ENCODE assay signal across 12 cellular contexts in genomic region chr5:1133510-1134255, GRCh38. TPM values are rescaled to one million over a fixed set of nuclear protein-coding genes. Genes with fewer than 3 reads are reported as not detected.
DNase-seq lines count a peak whose midpoint lies in the region; ATAC-seq and TF ChIP-seq lines count a peak whose summit lies in the region.
"Had no signal": no experiment of that assay in that cellular context is flagged by ENCODE, and none has a peak within 500 bp of the region (broad histone marks: within the 10 kb centered on the region; RNA-seq: fewer than 3 reads in every experiment).

No MANE protein-coding gene starts in this region.

- H3K27ac ChIP-seq in BLaER1 (peak overlapping the region; percentile 93), right lobe of liver (no peak overlapping the region)
- H3K27ac ChIP-seq: parathyroid adenoma, upper lobe of left lung had no signal

- H3K4me1 ChIP-seq in BLaER1 (peaks cover 100% of the 10 kb centered on the region), right lobe of liver (peaks cover 0 to 12% (median 4%) of the 10 kb centered on the region in 4 donors)
- H3K4me1 ChIP-seq: parathyroid adenoma had no signal

- no peak for TF ChIP-seq POLR2A in right lobe of liver (IDR thresholded peaks at IDR 0.05)

- H3K9me3 ChIP-seq in BLaER1 (no peaks in the 10 kb centered on the region), right lobe of liver (no peaks in the 10 kb centered on the region)
- H3K9me3 ChIP-seq: upper lobe of left lung had no signal

- TF ChIP-seq CTCF in choroid plexus epithelial cell (conservative IDR thresholded peaks at IDR 0.05; ENCODE audit: low read depth, low read length) (no peak), right lobe of liver (IDR thresholded peaks at IDR 0.05) (no peak)

- peak; percentile 40 for ATAC-seq in GM19397 (IDR thresholded peaks at IDR 0.05; ENCODE audit: unreplicated experiment)
- ATAC-seq in HG03354 (IDR thresholded peaks at IDR 0.05; ENCODE audit: poor library complexity, severe bottlenecking, unreplicated experiment), result peak; percentile 39
- ATAC-seq in right lobe of liver, result no peak

- H3K36me3 ChIP-seq in BLaER1, result no peaks in the 10 kb centered on the region
- H3K36me3 ChIP-seq in right lobe of liver, result no peaks in the 10 kb centered on the region
- H3K36me3 ChIP-seq: upper lobe of left lung had no signal

- H3K4me3 ChIP-seq in BLaER1 (0 out of 2 replicates have a peak overlapping the region, but pooled peaks have one; percentile 40), choroid plexus epithelial cell (ENCODE audit: low read depth, low read length) (no peak overlapping the region), right lobe of liver (no peak overlapping the region)
- H3K4me3 ChIP-seq: upper lobe of left lung had no signal

- WGBS in right lobe of liver (ENCODE audit: insufficient coverage, low coverage, low lambda C conversion rate, missing lambda C conversion rate), result 55% methylated on average over 4 of the region's 18 CpGs

- DNase-seq in choroid plexus epithelial cell (ENCODE audit: low read depth) (peak; percentile 26), DMS53 (lab: John Stamatoyannopoulos, UW) (no peak), midbrain (lab: John Stamatoyannopoulos, UW) (no peak), right lobe of liver (no peak), NCI-H1694 (lab: John Stamatoyannopoulos, UW) (no peak)
- DNase-seq: activated naive CD4-positive, alpha-beta T cell; NCI-H774; upper lobe of left lung had no signal

- H4K20me1 ChIP-seq in BLaER1, result no peaks in the 10 kb centered on the region

- no peaks in the 10 kb centered on the region for H3K27me3 ChIP-seq in BLaER1
- no peaks in the 10 kb centered on the region for H3K27me3 ChIP-seq in right lobe of liver
- H3K27me3 ChIP-seq: upper lobe of left lung had no signal

- H3K9ac ChIP-seq in BLaER1, result peak overlapping the region; percentile 78
- H3K9ac ChIP-seq: parathyroid adenoma had no signal

- intact Hi-C loops in right lobe of liver (cut with DNase I), result no loop called here

- peak overlapping the region; percentile 88 for H3K4me2 ChIP-seq in BLaER1

RNA-seq across cellular contexts. Expression of gene SLC12A7, which starts 21.8 kb away (rescaled TPM):
- 10 to 100 TPM; 38.9 to 65.2 (median 53.3) TPM for total RNA-seq in right lobe of liver

Comparison
In these comparisons a context has a peak if more than half of its experiments do, and no peak if none do; other contexts are left out.
1. ATAC-seq: peak in GM19397 (single experiment) and HG03354 (single experiment); none in right lobe of liver (0 of 4).